20 cellular contexts compared by ENCODE assay signal in genomic region chr7:45682836-45683555, GRCh38.
DNase-seq lines count a peak whose midpoint lies in the region; ATAC-seq, FAIRE-seq and TF ChIP-seq lines count a peak whose summit lies in the region.
"Had no signal": no experiment of that assay in that cellular context is flagged by ENCODE, and none has a peak within 500 bp of the region (broad histone marks: within the 10 kb centered on the region; RNA-seq: fewer than 3 reads in every experiment).

No MANE protein-coding gene starts in this region.

- no peak for TF ChIP-seq EP300 in stomach (IDR thresholded peaks at IDR 0.05)

- no peaks in the 10 kb centered on the region for H3K36me3 Mint-ChIP-seq in activated CD4-positive, alpha-beta T cell treated with anti-CD3 and anti-CD28 coated beads, Interleukin-2, amount 10 ng/mL, durations not matched to agents 24 days and 14 days (ENCODE audit: low read depth)
- peaks cover 9% of the 10 kb centered on the region for H3K36me3 Mint-ChIP-seq in WTC11
- H3K36me3 Mint-ChIP-seq in stimulated activated memory B cell treated with anti-CD40 and anti-IgM and Interleukin-4, amounts not matched to agents 10 μg/mL and 1 μg/mL and 100 μg/mL, for 72 hours, result no peaks in the 10 kb centered on the region
- H3K36me3 Mint-ChIP-seq: naive thymus-derived CD4-positive, alpha-beta T cell; stimulated activated effector memory CD8-positive, alpha-beta T cell treated with anti-CD3 and anti-CD28 coated beads, Interleukin-12 subunit alpha, Interleukin-12 subunit beta, amount 100 ng/mL, for 72 hours had no signal

- no peaks in the 10 kb centered on the region for H3K27me3 Mint-ChIP-seq in activated CD4-positive, alpha-beta T cell treated with anti-CD3 and anti-CD28 coated beads, Interleukin-2, amount 10 ng/mL, durations not matched to agents 24 days and 14 days
- no peaks in the 10 kb centered on the region for H3K27me3 Mint-ChIP-seq in WTC11 (ENCODE audit: low read depth)
- H3K27me3 Mint-ChIP-seq in stimulated activated memory B cell treated with anti-CD40 and anti-IgM and Interleukin-4, amounts not matched to agents 10 μg/mL and 1 μg/mL and 100 μg/mL, for 72 hours, result peaks cover 36% of the 10 kb centered on the region
- H3K27me3 Mint-ChIP-seq: progenitor cell of endocrine pancreas had no signal

- H3K4me1 Mint-ChIP-seq in activated CD4-positive, alpha-beta T cell treated with anti-CD3 and anti-CD28 coated beads, Interleukin-2, amount 10 ng/mL, durations not matched to agents 24 days and 14 days, result no peaks in the 10 kb centered on the region
- H3K4me1 Mint-ChIP-seq in WTC11, result 0 out of 2 replicates have a peak, but pooled peaks cover 2% of the 10 kb centered on the region
- no peaks in the 10 kb centered on the region for H3K4me1 Mint-ChIP-seq in stimulated activated memory B cell treated with anti-CD40 and anti-IgM and Interleukin-4, amounts not matched to agents 10 μg/mL and 1 μg/mL and 100 μg/mL, for 72 hours
- H3K4me1 Mint-ChIP-seq: central memory CD8-positive, alpha-beta T cell; naive thymus-derived CD4-positive, alpha-beta T cell; stimulated activated effector memory CD8-positive, alpha-beta T cell treated with anti-CD3 and anti-CD28 coated beads, Interleukin-12 subunit alpha, Interleukin-12 subunit beta, amount 100 ng/mL, for 72 hours had no signal

- TF ChIP-seq CTCF in WTC11 (IDR thresholded peaks at IDR 0.05), result no peak
- TF ChIP-seq CTCF in stomach (IDR thresholded peaks at IDR 0.05), result no peak

- no peaks in the 10 kb centered on the region for H3K27me3 ChIP-seq in stomach
- H3K27me3 ChIP-seq: upper lobe of right lung had no signal

- H3K27ac ChIP-seq in stomach, result no peak overlapping the region
- H3K27ac ChIP-seq: 22Rv1, C4-2B, lower lobe of right lung, upper lobe of right lung had no signal

- intact Hi-C loops in activated CD4-positive, alpha-beta T cell treated with anti-CD3 and anti-CD28 coated beads, Interleukin-2, amount 10 ng/mL, durations not matched to agents 24 days and 14 days (cut with micrococcal nuclease), result no loop called here
- intact Hi-C loops in stomach (cut with DNase I; ENCODE audit: low total_unique reads), result no loop called here

- peak; percentile 40 for DNase-seq in activated CD4-positive, alpha-beta T cell treated with anti-CD3 and anti-CD28 coated beads, Interleukin-2, amount 10 ng/mL, durations not matched to agents 24 days and 14 days
- DNase-seq in activated CD4-positive, alpha-beta T cell treated with anti-CD3 and anti-CD28 coated beads, Interleukin-2, amount 50 U/mL, for 4 hours, result no peak
- DNase-seq in WTC11 (ENCODE audit: low spot score) (peak; percentile 1), frontal cortex (ENCODE audit: low spot score in 2 of 2) (peak; percentile 39 to 51), stomach (peak; percentile 10), NCI-H1930 (lab: John Stamatoyannopoulos, UW) (no peak)
- DNase-seq: DMS153, lower lobe of right lung, NCI-H1417 treated with DMSO at 0.1 percent for 48 hours had no signal

- CTCF ChIA-PET in WTC11 (lab: Charles Lee), result interaction anchor here (0.7 to 1.3 kb wide), 2 partner anchors 19 to 275 kb away, joined by 3 to 6 read pairs; no protein-coding TSS in a partner anchor

- POLR2A ChIA-PET in WTC11 (lab: Charles Lee), result no interaction called here

- ATAC-seq in WTC11 (no peak), GM18858 (IDR thresholded peaks at IDR 0.05; ENCODE audit: unreplicated experiment) (no peak)
- no peak for ATAC-seq in stimulated activated memory B cell treated with anti-CD40 and anti-IgM and Interleukin-4, amounts not matched to agents 10 μg/mL and 1 μg/mL and 100 μg/mL, for 72 hours
- ATAC-seq: lower lobe of right lung; naive thymus-derived CD4-positive, alpha-beta T cell; stimulated activated effector memory CD8-positive, alpha-beta T cell treated with anti-CD3 and anti-CD28 coated beads, Interleukin-12 subunit alpha, Interleukin-12 subunit beta, amount 100 ng/mL, for 72 hours; upper lobe of right lung had no signal

- no peaks in the 10 kb centered on the region for H3K9me3 ChIP-seq in stomach
- H3K9me3 ChIP-seq: HAP-1, lower lobe of right lung, upper lobe of right lung had no signal

- H3K36me3 ChIP-seq in stomach, result no peaks in the 10 kb centered on the region
- H3K36me3 ChIP-seq: HAP-1, lower lobe of right lung, upper lobe of right lung had no signal

- 85 to 95% (median 89%) methylated on average over 7 of the region's 7 CpGs for WGBS in stomach, 5 donors

- no peak overlapping the region for H3K4me3 ChIP-seq in stomach
- H3K4me3 ChIP-seq: HAP-1, lower lobe of right lung, upper lobe of right lung had no signal

- H3K4me1 ChIP-seq in stomach, result no peaks in the 10 kb centered on the region
- H3K4me1 ChIP-seq: HAP-1, lower lobe of right lung, upper lobe of right lung had no signal

- FAIRE-seq in frontal cortex (lab: Jason Lieb, UNC), result no peak

- no peaks in the 10 kb centered on the region for H3K9me3 Mint-ChIP-seq in activated CD4-positive, alpha-beta T cell treated with anti-CD3 and anti-CD28 coated beads, Interleukin-2, amount 10 ng/mL, durations not matched to agents 24 days and 14 days
- no peaks in the 10 kb centered on the region for H3K9me3 Mint-ChIP-seq in WTC11
- no peaks in the 10 kb centered on the region for H3K9me3 Mint-ChIP-seq in stimulated activated memory B cell treated with anti-CD40 and anti-IgM and Interleukin-4, amounts not matched to agents 10 μg/mL and 1 μg/mL and 100 μg/mL, for 72 hours
- H3K9me3 Mint-ChIP-seq: activated T-helper 2 cell treated with anti-CD3 and anti-CD28 coated beads, Interferon-gamma antibody, Interleukin-2, Interleukin-4, amounts not matched to agents 10 μg/mL and 5 μg/mL and 100 μg/mL, durations not matched to agents 14 hours and 24 hours and 36 hours; central memory CD8-positive, alpha-beta T cell; stimulated activated effector memory CD8-positive, alpha-beta T cell treated with anti-CD3 and anti-CD28 coated beads, Interleukin-12 subunit alpha, Interleukin-12 subunit beta, amount 100 ng/mL, for 72 hours had no signal

- H3K27ac Mint-ChIP-seq in activated CD4-positive, alpha-beta T cell treated with anti-CD3 and anti-CD28 coated beads, Interleukin-2, amount 10 ng/mL, durations not matched to agents 24 days and 14 days, result no peak overlapping the region
- H3K27ac Mint-ChIP-seq in WTC11, result no peak overlapping the region
- H3K27ac Mint-ChIP-seq in stimulated activated memory B cell treated with anti-CD40 and anti-IgM and Interleukin-4, amounts not matched to agents 10 μg/mL and 1 μg/mL and 100 μg/mL, for 72 hours, result no peak overlapping the region
- H3K27ac Mint-ChIP-seq: activated T-helper 2 cell treated with anti-CD3 and anti-CD28 coated beads, Interferon-gamma antibody, Interleukin-2, Interleukin-4, amounts not matched to agents 10 μg/mL and 5 μg/mL and 100 μg/mL, durations not matched to agents 14 hours and 24 hours and 36 hours; naive thymus-derived CD4-positive, alpha-beta T cell; progenitor cell of endocrine pancreas had no signal

- no peak for TF ChIP-seq POLR2A in stomach (IDR thresholded peaks at IDR 0.05)

- no peak overlapping the region for H3K4me3 Mint-ChIP-seq in activated CD4-positive, alpha-beta T cell treated with anti-CD3 and anti-CD28 coated beads, Interleukin-2, amount 10 ng/mL, durations not matched to agents 24 days and 14 days
- H3K4me3 Mint-ChIP-seq in WTC11, result no peak overlapping the region
- H3K4me3 Mint-ChIP-seq in stimulated activated memory B cell treated with anti-CD40 and anti-IgM and Interleukin-4, amounts not matched to agents 10 μg/mL and 1 μg/mL and 100 μg/mL, for 72 hours, result no peak overlapping the region
- H3K4me3 Mint-ChIP-seq: central memory CD8-positive, alpha-beta T cell; naive thymus-derived CD4-positive, alpha-beta T cell; stimulated activated effector memory CD8-positive, alpha-beta T cell treated with anti-CD3 and anti-CD28 coated beads, Interleukin-12 subunit alpha, Interleukin-12 subunit beta, amount 100 ng/mL, for 72 hours had no signal

TF ChIP-seq in WTC11, 78 proteins besides CTCF, POLR2A, EP300 and RAD21:
- TF ChIP-seq MXD4 (CRISPR knock-in tag; IDR thresholded peaks at IDR 0.05; ENCODE audit: borderline replicate concordance) (no peak), EMX1 (CRISPR knock-in tag; IDR thresholded peaks at IDR 0.05) (no peak), E2F5 (CRISPR knock-in tag; IDR thresholded peaks at IDR 0.05) (no peak), GRHL2 (CRISPR knock-in tag; IDR thresholded peaks at IDR 0.05; ENCODE audit: insufficient replicate concordance, severe bottlenecking) (no peak), ZNF281 (CRISPR knock-in tag; IDR thresholded peaks at IDR 0.05) (no peak), ZNF317 (CRISPR knock-in tag; IDR thresholded peaks at IDR 0.05; ENCODE audit: borderline replicate concordance, low read depth) (no peak)

Comparison
In these comparisons a context has a peak if more than half of its experiments do, and no peak if none do; other contexts are left out.
1. DNase-seq: peak in activated CD4-positive, alpha-beta T cell treated with anti-CD3 and anti-CD28 coated beads, Interleukin-2, amount 10 ng/mL, durations not matched to agents 24 days and 14 days (single experiment), WTC11 (single experiment), frontal cortex (2 of 2) and stomach (single experiment); none in activated CD4-positive, alpha-beta T cell treated with anti-CD3 and anti-CD28 coated beads, Interleukin-2, amount 50 U/mL, for 4 hours (0 of 2) and NCI-H1930 (0 of 2).